ENCODE assay signal across 8 cellular contexts in the genomic region with DNA sequence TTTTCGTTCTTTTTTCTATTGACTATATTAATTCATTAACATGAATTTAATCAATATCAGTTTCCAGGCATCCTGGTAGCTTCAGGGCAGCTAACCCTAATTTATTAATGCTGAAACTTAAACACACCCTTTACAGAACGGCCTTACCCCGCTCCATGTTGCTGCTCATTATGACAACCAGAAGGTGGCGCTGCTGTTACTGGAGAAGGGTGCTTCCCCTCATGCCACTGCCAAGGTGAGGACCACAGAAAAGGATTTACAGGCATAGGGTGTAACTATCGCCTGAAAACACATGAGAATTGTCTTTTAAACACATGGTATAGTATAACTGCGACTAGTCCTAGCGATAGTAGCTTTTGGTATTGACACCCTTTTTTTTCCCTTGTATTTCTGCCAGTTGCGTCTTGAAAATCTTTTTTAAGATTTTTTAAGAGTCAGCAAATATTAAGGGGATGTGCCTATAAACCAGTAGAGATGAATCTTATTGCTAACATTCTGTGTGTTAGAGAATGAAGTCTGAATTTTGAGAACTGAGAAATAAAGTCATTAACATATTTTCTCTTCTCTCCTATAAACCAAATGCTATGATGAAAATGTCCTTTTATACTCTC.
DNase-seq lines count a peak whose midpoint lies in the region; ATAC-seq and TF ChIP-seq lines count a peak whose summit lies in the region.

No MANE protein-coding gene starts in this region.

- no peak overlapping the region for H3K4me3 Mint-ChIP-seq in activated naive CD4-positive, alpha-beta T cell treated with anti-CD3 and anti-CD28 coated beads, Interleukin-2, amount 10 ng/mL, durations not matched to agents 7 days and 5 days

- peaks cover 4% of the 10 kb centered on the region for H3K27me3 Mint-ChIP-seq in activated naive CD4-positive, alpha-beta T cell treated with anti-CD3 and anti-CD28 coated beads, Interleukin-2, amount 10 ng/mL, durations not matched to agents 7 days and 5 days

- no peak overlapping the region for H3K27ac ChIP-seq in gastrocnemius medialis

- in situ Hi-C loops in gastrocnemius medialis (cut with MboI; ENCODE audit: low sequenced_read_pairs in 4 of 4): loop anchor here in 2 of 4 donors (25.0 kb wide), 1 partner anchor 166 kb away; no protein-coding TSS in a partner anchor

- peaks cover 0 to 6% of the 10 kb centered on the region in 2 donors for H3K36me3 ChIP-seq in gastrocnemius medialis

- no peaks in the 10 kb centered on the region for H3K4me1 Mint-ChIP-seq in activated naive CD4-positive, alpha-beta T cell treated with anti-CD3 and anti-CD28 coated beads, Interleukin-2, amount 10 ng/mL, durations not matched to agents 7 days and 5 days

- peak; percentile 99 for ATAC-seq in GM21825 (IDR thresholded peaks at IDR 0.05; ENCODE audit: unreplicated experiment)
- ATAC-seq in left ventricle myocardium superior: peak; percentile 92
- ATAC-seq in gastrocnemius medialis: peak in 1 of 2 donors; percentile 61

- no peak for TF ChIP-seq POLR2A in gastrocnemius medialis (IDR thresholded peaks at IDR 0.05)

- intact Hi-C loops in left ventricle myocardium superior (cut with micrococcal nuclease): no loop called here
- intact Hi-C loops in gastrocnemius medialis (cut with DNase I; ENCODE audit: low total_unique reads): no loop called here

- H3K4me1 ChIP-seq in gastrocnemius medialis: no peaks in the 10 kb centered on the region

- H3K9me3 Mint-ChIP-seq in activated naive CD4-positive, alpha-beta T cell treated with anti-CD3 and anti-CD28 coated beads, Interleukin-2, amount 10 ng/mL, durations not matched to agents 7 days and 5 days: no peaks in the 10 kb centered on the region

- TF ChIP-seq CTCF in GM12864 (IDR thresholded peaks at IDR 0.05; ENCODE audit: low read depth, low read length, missing control alignments) (peak; percentile 83), gastrocnemius medialis (IDR thresholded peaks at IDR 0.05 in 4 of 5, conservative IDR thresholded peaks at IDR 0.05 in 1 of 5) (peak in 4 of 5 experiments; percentile 24 to 61 (median 50))

- no peaks in the 10 kb centered on the region for H3K27me3 ChIP-seq in gastrocnemius medialis

- H3K4me3 ChIP-seq in GM12864 (ENCODE audit: low read depth, low read length) (no peak overlapping the region), gastrocnemius medialis (no peak overlapping the region)
- H3K4me3 ChIP-seq in Jurkat, Clone E6-1 (ENCODE audit: low read length): no peak overlapping the region

- DNase-seq in GM12864 (ENCODE audit: low read depth) (peak; percentile 27), SIG-M5 (lab: John Stamatoyannopoulos, UW) (peak; percentile 0), left ventricle myocardium superior (peak; percentile 61), gastrocnemius medialis (peak; percentile 10 to 45), NCI-H128 (lab: John Stamatoyannopoulos, UW; ENCODE audit: unreplicated experiment) (no peak)
- DNase-seq in Jurkat, Clone E6-1 (ENCODE audit: low read depth, low spot score): peak; percentile 67
- DNase-seq in activated naive CD4-positive, alpha-beta T cell treated with anti-CD3 and anti-CD28 coated beads, Interleukin-2, amount 10 ng/mL, durations not matched to agents 7 days and 5 days: peak; percentile 71

- no peaks in the 10 kb centered on the region for H3K9me3 ChIP-seq in gastrocnemius medialis

- no peaks in the 10 kb centered on the region for H3K36me3 Mint-ChIP-seq in activated naive CD4-positive, alpha-beta T cell treated with anti-CD3 and anti-CD28 coated beads, Interleukin-2, amount 10 ng/mL, durations not matched to agents 7 days and 5 days

- H3K27ac Mint-ChIP-seq in activated naive CD4-positive, alpha-beta T cell treated with anti-CD3 and anti-CD28 coated beads, Interleukin-2, amount 10 ng/mL, durations not matched to agents 7 days and 5 days: no peak overlapping the region

- CTCF ChIA-PET in activated naive CD4-positive, alpha-beta T cell treated with anti-CD3 and anti-CD28 coated beads, Interleukin-2, amount 10 ng/mL, durations not matched to agents 7 days and 5 days (lab: Charles Lee): interaction anchor here (0.6 to 1.7 kb wide), 6 partner anchors 9 to 310 kb away, joined by 3 to 7 read pairs (median 3); no protein-coding TSS in a partner anchor
